ENCODE assay signal across 8 cellular contexts in the genomic region with DNA sequence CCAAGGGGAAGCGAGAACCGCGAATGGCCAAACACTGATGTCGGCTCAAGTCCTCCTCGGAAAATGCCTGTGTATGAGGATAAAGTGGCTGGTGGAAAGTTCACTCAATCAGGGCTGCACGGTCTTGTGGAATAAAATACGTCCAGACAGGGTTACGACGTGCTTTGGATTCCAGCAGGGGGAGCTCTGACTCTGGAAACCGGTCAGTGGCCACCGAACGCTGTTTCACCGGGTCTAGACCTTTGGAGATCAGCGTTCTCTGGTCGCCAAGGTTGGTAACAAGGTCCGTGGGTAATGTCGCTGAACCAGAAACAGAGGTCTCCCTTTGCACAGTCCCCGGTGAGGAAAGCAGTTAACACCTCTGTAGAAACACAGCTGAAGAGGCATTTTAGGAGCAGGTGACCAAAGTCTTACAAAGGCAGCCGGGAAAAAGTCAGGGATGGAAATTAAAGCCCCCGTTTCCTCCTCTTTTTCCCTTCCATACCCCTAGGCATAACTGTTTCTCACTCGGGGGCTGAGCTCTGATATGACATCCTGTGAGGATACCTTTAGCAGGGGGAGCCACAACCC.
DNase-seq lines count a peak whose midpoint lies in the region; ATAC-seq and TF ChIP-seq lines count a peak whose summit lies in the region.

No MANE protein-coding gene starts in this region.

- peak; percentile 78 for ATAC-seq in HG03066 (IDR thresholded peaks at IDR 0.05; ENCODE audit: low read depth, unreplicated experiment)
- ATAC-seq in HG03108 (IDR thresholded peaks at IDR 0.05; ENCODE audit: unreplicated experiment): no peak

- TF ChIP-seq CTCF in choroid plexus epithelial cell (conservative IDR thresholded peaks at IDR 0.05; ENCODE audit: low read depth, low read length): peak; percentile 97

- DNase-seq in GF-D8 (lab: John Stamatoyannopoulos, UW): peak; percentile 21
- peak; percentile 68 to 92 for DNase-seq in NCI-H446 (lab: John Stamatoyannopoulos, UW)
- DNase-seq in activated CD4-positive, alpha-beta T cell treated with anti-CD3 and anti-CD28 coated beads for 1 hour: peak; percentile 53
- peak; percentile 90 for DNase-seq in choroid plexus epithelial cell (ENCODE audit: low read depth)
- peak; percentile 95 for DNase-seq in left kidney (ENCODE audit: low read depth, low spot score)
- peak; percentile 69 for DNase-seq in stimulated activated CD4-positive, alpha-beta T cell treated with anti-CD3 and anti-CD28 coated beads, Interleukin-4, amount 100 ng/mL, for 1 hour

- peak overlapping the region; percentile 26 for H3K4me3 ChIP-seq in choroid plexus epithelial cell (ENCODE audit: low read depth, low read length)

Comparison
In these comparisons a context has a peak if more than half of its experiments do, and no peak if none do; other contexts are left out.
1. DNase-seq: peak in every context shown above with its lines; median percentile 95 in left kidney; 90 in choroid plexus epithelial cell; 80 in NCI-H446; 69 in stimulated activated CD4-positive, alpha-beta T cell treated with anti-CD3 and anti-CD28 coated beads, Interleukin-4, amount 100 ng/mL, for 1 hour; 53 in activated CD4-positive, alpha-beta T cell treated with anti-CD3 and anti-CD28 coated beads for 1 hour; 21 in GF-D8.